ENCODE assay signal across 20 cellular contexts in the genomic region with DNA sequence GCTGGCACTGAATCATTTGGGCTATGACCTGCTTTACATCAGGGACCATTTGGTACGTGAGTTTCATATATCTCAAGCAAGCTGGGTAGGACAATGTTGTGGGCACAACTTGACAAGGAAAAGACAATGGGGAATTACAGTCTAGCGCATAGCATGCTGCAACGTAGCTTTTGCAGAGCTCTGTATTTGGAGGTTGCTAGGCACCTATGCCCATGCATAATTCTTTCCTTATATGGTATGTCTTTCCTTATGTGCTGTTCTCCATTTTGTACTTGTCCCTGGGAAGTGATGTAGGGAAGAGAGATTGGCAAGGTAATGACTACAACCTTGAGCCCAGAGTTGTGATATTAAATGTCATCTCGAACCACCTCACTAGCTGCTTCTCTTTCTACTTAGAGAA. TPM values are rescaled to one million over a fixed set of nuclear protein-coding genes. Genes with fewer than 3 reads are reported as not detected.
A peak's percentile ranks its signal among the peaks of the same experiment; 100 is the strongest.
DNase-seq lines count a peak whose midpoint lies in the region; ATAC-seq and TF ChIP-seq lines count a peak whose summit lies in the region.
"Had no signal": no experiment of that assay in that cellular context is flagged by ENCODE, and none has a peak within 500 bp of the region (broad histone marks: within the 10 kb centered on the region; RNA-seq: fewer than 3 reads in every experiment).

No MANE protein-coding gene starts in this region.

- DNase-seq in DMS53 (lab: John Stamatoyannopoulos, UW) (peak; percentile 21), DMS53 treated with DMSO at 0.1 percent for 48 hours (lab: John Stamatoyannopoulos, UW; ENCODE audit: unreplicated experiment) (no peak), caudate nucleus (lab: John Stamatoyannopoulos, UW) (peak in 3 of 61 donors; percentile 1 to 39 (median 19)), lower lobe of right lung (no peak), HCEC 1CT (no peak), cerebellar cortex (ENCODE audit: low spot score) (no peak)
- DNase-seq: CD4-positive, CD25-positive, alpha-beta regulatory T cell; NCI-H1417 treated with DMSO at 0.1 percent for 48 hours; NCI-H2029; NCI-H2171 treated with DMSO at 0.1 percent for 48 hours; NCI-H446 treated with DMSO at 0.1 percent for 48 hours; NCI-H82; PC-3 had no signal

- no peaks in the 10 kb centered on the region for H3K9me3 ChIP-seq in lower lobe of right lung
- H3K9me3 ChIP-seq in subcutaneous abdominal adipose tissue (ENCODE audit: control insufficient read depth in 5 of 5, low read length in 5 of 5), result no peaks in the 10 kb centered on the region

- H3K9ac ChIP-seq in subcutaneous abdominal adipose tissue (ENCODE audit: low read length in 5 of 5), result no peak overlapping the region

- H3K36me3 ChIP-seq in lower lobe of right lung (no peaks in the 10 kb centered on the region), subcutaneous abdominal adipose tissue (ENCODE audit: control insufficient read depth in 5 of 5, insufficient read depth in 5 of 5, low read length in 5 of 5) (peaks cover 4 to 10% (median 5%) of the 10 kb centered on the region in 5 donors)

- H3K27me3 ChIP-seq in lower lobe of right lung (ENCODE audit: low read depth) (no peaks in the 10 kb centered on the region), subcutaneous abdominal adipose tissue (ENCODE audit: control insufficient read depth in 5 of 5, insufficient read depth in 4 of 5, low read length in 5 of 5) (no peaks in the 10 kb centered on the region)

- no peak for TF ChIP-seq CTCF in lower lobe of right lung (IDR thresholded peaks at IDR 0.05)

- peak; percentile 26 to 35 for ATAC-seq in lower lobe of right lung
- no peak for ATAC-seq in GM18909 (IDR thresholded peaks at IDR 0.05; ENCODE audit: poor library complexity, unreplicated experiment)
- ATAC-seq: HCT116, PC-3 had no signal

- intact Hi-C loops in lower lobe of right lung (cut with DNase I), result no loop called here

- peaks cover 51% of the 10 kb centered on the region for H3K4me1 ChIP-seq in lower lobe of right lung
- H3K4me1 ChIP-seq in subcutaneous abdominal adipose tissue (ENCODE audit: control insufficient read depth in 5 of 5, insufficient read depth in 5 of 5, low read length in 5 of 5), result peaks cover 4 to 58% (median 46%) of the 10 kb centered on the region in 5 donors

- no peak overlapping the region for H3K4me3 ChIP-seq in lower lobe of right lung
- H3K4me3 ChIP-seq in subcutaneous abdominal adipose tissue (ENCODE audit: low read depth in 1 of 5, low read length in 5 of 5), result no peak overlapping the region

- peak overlapping the region; percentile 41 for H3K27ac ChIP-seq in caudate nucleus (ENCODE audit: low read depth, low read length)
- no peak overlapping the region for H3K27ac ChIP-seq in lower lobe of right lung
- H3K27ac ChIP-seq in subcutaneous abdominal adipose tissue (ENCODE audit: low read depth, low read length), result peak overlapping the region; percentile 24
- H3K27ac ChIP-seq: 22Rv1, HL-60, RWPE1 had no signal

RNA-seq across cellular contexts. Expression of a gene that starts 19.3 kb away (rescaled TPM):
- 164 TPM for total RNA-seq in lower lobe of right lung

RNA-seq across cellular contexts. Expression of a gene that starts 41.2 kb away (rescaled TPM):
- total RNA-seq in lower lobe of right lung, result 0.27 TPM
- total RNA-seq: B cell; CD4-positive, CD25-positive, alpha-beta regulatory T cell; PC-3 had no signal
